In genomic region chr2:25998816-25999383, GRCh38 we compare ENCODE assay signal across 7 cellular contexts. TPM values are rescaled to one million over a fixed set of nuclear protein-coding genes. Genes with fewer than 3 reads are reported as not detected.
DNase-seq lines count a peak whose midpoint lies in the region; ATAC-seq, FAIRE-seq and TF ChIP-seq lines count a peak whose summit lies in the region.
"Not testable (repeated sequence)": the region's sequence is repeated elsewhere in the genome, so short reads cannot be mapped to it uniquely, and the experiment has no call there.

No MANE protein-coding gene starts in this region.

- TF ChIP-seq RAD21 in HCT116 (IDR thresholded peaks at IDR 0.05; ENCODE audit: low read depth); HepG2 (CRISPR knock-in tag; IDR thresholded peaks at IDR 0.05): not testable (repeated sequence)

- not testable (repeated sequence) for H3K36me3 Mint-ChIP-seq in Caco-2 (ENCODE audit: insufficient read depth, unreplicated experiment); activated T-helper 17 cell treated with anti-CD3 and anti-CD28 coated beads, Interleukin-2, amount 50 U/mL, for 72 hours (ENCODE audit: low read depth); dendritic cell treated with granulocyte-macrophage colony-stimulating factor and Interleukin-4, amounts not matched to agents 40 ng/mL and 50 ng/mL, for 4 days (ENCODE audit: low read depth)

- ATAC-seq in HCT116; activated T-helper 17 cell treated with anti-CD3 and anti-CD28 coated beads, Interleukin-2, amount 50 U/mL, for 72 hours (replicated peaks); HepG2; gastrocnemius medialis: not testable (repeated sequence)

- H3K4me3 ChIP-seq in Caco-2 (ENCODE audit: low read depth, low read length); HCT116 (replicated peaks in 1 of 2; ENCODE audit: low read depth in 1 of 2, low read length in 2 of 2); gastrocnemius medialis: not testable (repeated sequence)
- H3K4me3 ChIP-seq in HepG2 (replicated peaks in 1 of 3; ENCODE audit: insufficient read depth in 1 of 3, low read depth in 2 of 3, low read length in 3 of 3) = peak overlapping the region in 1 of 3 experiments; percentile 28; a peak in 1 of 6 replicates

- not testable (repeated sequence) for H3K27me3 Mint-ChIP-seq in Caco-2 (ENCODE audit: insufficient read depth, unreplicated experiment); activated T-helper 17 cell treated with anti-CD3 and anti-CD28 coated beads, Interleukin-2, amount 50 U/mL, for 72 hours; dendritic cell treated with granulocyte-macrophage colony-stimulating factor and Interleukin-4, amounts not matched to agents 40 ng/mL and 50 ng/mL, for 4 days

- intact Hi-C loops in Caco-2 (cut with micrococcal nuclease; ENCODE audit: unreplicated experiment); HCT116 (cut with micrococcal nuclease); dendritic cell treated with granulocyte-macrophage colony-stimulating factor and Interleukin-4, amounts not matched to agents 40 ng/mL and 50 ng/mL, for 4 days (cut with micrococcal nuclease); gastrocnemius medialis (cut with DNase I; ENCODE audit: low total_unique reads): not testable (repeated sequence)
- intact Hi-C loops in HepG2 (cut with micrococcal nuclease; ENCODE audit: unreplicated experiment) = loop anchor here (10.0 kb wide), 1 partner anchor 76 kb away; no protein-coding TSS in a partner anchor

- not testable (repeated sequence) for H3K9me2 ChIP-seq in HCT116 (ENCODE audit: insufficient read depth)

- H3K27ac ChIP-seq in HCT116 (ENCODE audit: low read depth, low read length); HepG2 (ENCODE audit: extremely low read length, insufficient read depth, low read length): not testable (repeated sequence)
- H3K27ac ChIP-seq in RWPE1 (peak overlapping the region; percentile 86), gastrocnemius medialis (peak overlapping the region; percentile 85 to 90 (median 88))

- TF ChIP-seq EP300 in HepG2 (IDR thresholded peaks at IDR 0.05; ENCODE audit: low read depth in 2 of 2, low read length in 2 of 2); HepG2 (CRISPR knock-in tag; IDR thresholded peaks at IDR 0.05; ENCODE audit: borderline replicate concordance): not testable (repeated sequence)

- peak overlapping the region; percentile 32 for H3K4me3 Mint-ChIP-seq in Caco-2 (ENCODE audit: unreplicated experiment)
- H3K4me3 Mint-ChIP-seq in activated T-helper 17 cell treated with anti-CD3 and anti-CD28 coated beads, Interleukin-2, amount 50 U/mL, for 72 hours; dendritic cell treated with granulocyte-macrophage colony-stimulating factor and Interleukin-4, amounts not matched to agents 40 ng/mL and 50 ng/mL, for 4 days: not testable (repeated sequence)

- H3K9me3 ChIP-seq in Caco-2; HCT116 (ENCODE audit: control insufficient read depth in 1 of 2, insufficient read depth in 1 of 2, low read depth in 1 of 2, low read length in 2 of 2); HepG2 (ENCODE audit: low read length); gastrocnemius medialis: not testable (repeated sequence)

- WGBS in HepG2 (ENCODE audit: low lambda C conversion rate) = 90% methylated on average over 13 of the region's 13 CpGs

- H3K4me1 Mint-ChIP-seq in Caco-2 (ENCODE audit: low read depth, unreplicated experiment) = peaks cover 51% of the 10 kb centered on the region
- not testable (repeated sequence) for H3K4me1 Mint-ChIP-seq in activated T-helper 17 cell treated with anti-CD3 and anti-CD28 coated beads, Interleukin-2, amount 50 U/mL, for 72 hours
- peaks cover 61% of the 10 kb centered on the region for H3K4me1 Mint-ChIP-seq in dendritic cell treated with granulocyte-macrophage colony-stimulating factor and Interleukin-4, amounts not matched to agents 40 ng/mL and 50 ng/mL, for 4 days (ENCODE audit: low read depth)

- H3K4me2 ChIP-seq in HCT116 (ENCODE audit: low read length) (peak overlapping the region; percentile 28; the same call in 1 of the 2 replicates), HepG2 (ENCODE audit: low read depth, low read length) (peak overlapping the region; percentile 63)

- RAD21 ChIA-PET in HCT116 (lab: Charles Lee; ENCODE audit: low non-redundant PET in 1 of 2, low total read pairs in 2 of 2, uncharacterized antibody in 2 of 2, unreplicated experiment in 2 of 2) = not testable (repeated sequence)

- not testable (repeated sequence) for H3K79me2 ChIP-seq in HCT116 (ENCODE audit: insufficient read depth, low read length); HepG2 (ENCODE audit: insufficient read depth, low read length)

- BruUV-seq in Caco-2 (replicated peaks; lab: Mats Ljungman, UMichigan); HCT116 (replicated peaks; lab: Mats Ljungman, UMichigan); HepG2 (replicated peaks; lab: Mats Ljungman, UMichigan): not testable (repeated sequence)

- H2AFZ ChIP-seq in HCT116 (ENCODE audit: low read depth, low read length, poor library complexity, severe bottlenecking); HepG2 (ENCODE audit: low read length): not testable (repeated sequence)

- in situ Hi-C loops in HepG2 (cut with HindIII; ENCODE audit: extremely low pct_ligation_motif_present, low pct_unique_long_range_greater_than_20kb) (loop anchor here (25.0 kb wide), 1 partner anchor 338 kb away; the partner anchor contains the start of genes ADGRF3 and SELENOI), gastrocnemius medialis (cut with MboI; ENCODE audit: low sequenced_read_pairs in 4 of 4) (loop anchor here in 2 of 4 donors (10.0 to 25.0 kb wide), 2 partner anchors 86 to 338 kb away; partner anchors contain the start of genes ADGRF3 (in 1 of the 2) and SELENOI (in 1 of the 2))

- DNase-seq in Caco-2; HCT116 (ENCODE audit: low read depth, low spot score); RWPE1 (ENCODE audit: low spot score); HepG2 (ENCODE audit: low spot score); gastrocnemius medialis: not testable (repeated sequence)

- not testable (repeated sequence) for FAIRE-seq in HepG2 (lab: Jason Lieb, UNC)

- H3K36me3 ChIP-seq in Caco-2 (ENCODE audit: control insufficient read depth, insufficient read depth, low read length); HCT116 (ENCODE audit: control insufficient read depth in 1 of 2, insufficient read depth in 2 of 2, low read length in 2 of 2); HepG2 (replicated peaks in 1 of 2; ENCODE audit: control insufficient read depth in 1 of 2, insufficient read depth in 2 of 2, low read length in 2 of 2); gastrocnemius medialis: not testable (repeated sequence)

- TF ChIP-seq CTCF in Caco-2 (IDR thresholded peaks at IDR 0.05; ENCODE audit: insufficient read depth in 1 of 2, low read depth in 1 of 2, low read length in 1 of 2, severe bottlenecking in 1 of 2, unreplicated experiment in 1 of 2); HCT116 (IDR thresholded peaks at IDR 0.05 in 2 of 3, conservative IDR thresholded peaks at IDR 0.05 in 1 of 3; ENCODE audit: borderline replicate concordance in 1 of 3, insufficient read depth in 1 of 3, low read depth in 2 of 3, low read length in 2 of 3); RWPE1 (conservative IDR thresholded peaks at IDR 0.05; ENCODE audit: low read depth); HepG2 (CRISPR knock-in tag; IDR thresholded peaks at IDR 0.05); gastrocnemius medialis (IDR thresholded peaks at IDR 0.05 in 4 of 5, conservative IDR thresholded peaks at IDR 0.05 in 1 of 5): not testable (repeated sequence)

- H3K27me3 ChIP-seq in Caco-2 (replicated peaks; ENCODE audit: control insufficient read depth, insufficient read depth, low read length); HCT116 (ENCODE audit: insufficient read depth, low read length); HepG2 (ENCODE audit: control insufficient read depth in 1 of 2, insufficient read depth in 2 of 2, low read length in 2 of 2); gastrocnemius medialis: not testable (repeated sequence)

- H3K9ac ChIP-seq in HCT116 (ENCODE audit: low read length); HepG2 (ENCODE audit: insufficient read depth, low read depth, low read length): not testable (repeated sequence)

- CTCF ChIA-PET in Caco-2 (lab: Charles Lee) (interaction anchor here (1.5 to 2.4 kb wide), 2 partner anchors 13 to 35 kb away, joined by 8 to 9 read pairs; partner anchors contain the start of gene RAB10), HCT116 (lab: Charles Lee) (interaction anchor here (1.0 kb wide), 1 partner anchor 10 kb away, joined by 3 read pairs; no protein-coding TSS in a partner anchor)
- CTCF ChIA-PET in RWPE1 (lab: Yijun Ruan, JAX); HepG2 (lab: Yijun Ruan, JAX; ENCODE audit: low intra/inter-chr PET ratio, low total read pairs): not testable (repeated sequence)

- not testable (repeated sequence) for H4K20me1 ChIP-seq in HCT116 (ENCODE audit: insufficient read depth); HepG2 (ENCODE audit: insufficient read depth, low read length)

- POLR2A ChIA-PET in Caco-2 (lab: Charles Lee) = interaction anchor here (0.6 kb wide), 1 partner anchor 36 kb away, joined by 3 read pairs; no protein-coding TSS in a partner anchor
- POLR2A ChIA-PET in HCT116 (lab: Charles Lee) = interaction anchor here (0.6 to 1.8 kb wide), 4 partner anchors 9 to 35 kb away, joined by 3 to 7 read pairs (median 4); partner anchors contain the start of gene RAB10
- POLR2A ChIA-PET in RWPE1 (lab: Yijun Ruan, JAX; ENCODE audit: low non-redundant PET) = not testable (repeated sequence)
- POLR2A ChIA-PET in HepG2 (lab: Yijun Ruan, JAX) = interaction anchor here (0.8 to 2.5 kb wide), 5 partner anchors 13 to 120 kb away, joined by 3 to 15 read pairs (median 4); partner anchors contain the start of genes ASXL2 and RAB10

- peak overlapping the region; percentile 95 for H3K27ac Mint-ChIP-seq in Caco-2 (ENCODE audit: unreplicated experiment)
- peak overlapping the region; percentile 65 for H3K27ac Mint-ChIP-seq in activated T-helper 17 cell treated with anti-CD3 and anti-CD28 coated beads, Interleukin-2, amount 50 U/mL, for 72 hours
- peak overlapping the region; percentile 96 for H3K27ac Mint-ChIP-seq in dendritic cell treated with granulocyte-macrophage colony-stimulating factor and Interleukin-4, amounts not matched to agents 40 ng/mL and 50 ng/mL, for 4 days

- not testable (repeated sequence) for TF ChIP-seq POLR2A in HCT116 (IDR thresholded peaks at IDR 0.05; ENCODE audit: borderline replicate concordance, extremely low read depth, insufficient read depth, insufficient read length); HepG2 (IDR thresholded peaks at IDR 0.05; ENCODE audit: insufficient read depth in 1 of 2, low read depth in 2 of 2, low read length in 2 of 2); gastrocnemius medialis (IDR thresholded peaks at IDR 0.05)

- H3K9me3 Mint-ChIP-seq in Caco-2 (ENCODE audit: unreplicated experiment); activated T-helper 17 cell treated with anti-CD3 and anti-CD28 coated beads, Interleukin-2, amount 50 U/mL, for 72 hours; dendritic cell treated with granulocyte-macrophage colony-stimulating factor and Interleukin-4, amounts not matched to agents 40 ng/mL and 50 ng/mL, for 4 days: not testable (repeated sequence)

- peaks cover 37% of the 10 kb centered on the region for H3K4me1 ChIP-seq in Caco-2
- H3K4me1 ChIP-seq in HCT116 (ENCODE audit: control insufficient read depth in 1 of 2, insufficient read depth in 2 of 2, low read length in 2 of 2) = peaks cover 20 to 55% of the 10 kb centered on the region in 2 experiments
- peaks cover 60% of the 10 kb centered on the region for H3K4me1 ChIP-seq in HepG2 (ENCODE audit: insufficient read depth, low read length)
- peaks cover 24 to 28% of the 10 kb centered on the region in 2 donors for H3K4me1 ChIP-seq in gastrocnemius medialis

RNA-seq across cellular contexts. Expression of gene KIF3C, which starts 16.6 kb away (rescaled TPM):
- total RNA-seq in Caco-2 (2022) (7.1 and 9.2 TPM in 2 replicates), HCT116 (2021; ENCODE audit: unreplicated experiment) (5.4 TPM), HepG2 (2016; rRNA removed; fragmentation: Illumina TruSeq; extraction: Trizol) (3.4 and 3.6 TPM in 2 replicates), gastrocnemius medialis (1 to 10 TPM; 1.1 to 4.4 (median 2.1) TPM)
- polyA plus RNA-seq in HCT116 (2012) = 4.6 and 6.3 TPM in 2 replicates
- total RNA-seq in activated T-helper 17 cell treated with anti-CD3 and anti-CD28 coated beads, Interleukin-2, amount 50 U/mL, for 72 hours = 1 to 10 TPM; 3.0 to 3.4 TPM
- 2.6 and 3.1 TPM in 2 replicates for total RNA-seq in HepG2 (2016; cell fraction: cytosol; rRNA removed; fragmentation: Illumina TruSeq; extraction: Trizol; ENCODE audit: low read depth)
- 3.3 and 4.2 TPM in 2 replicates for total RNA-seq in HepG2 (2016; cell fraction: insoluble cytoplasmic fraction; rRNA removed; fragmentation: Illumina TruSeq; extraction: Trizol)
- 6.0 and 7.0 TPM in 2 replicates for total RNA-seq in HepG2 (2016; cell fraction: membrane; rRNA removed; fragmentation: Illumina TruSeq; extraction: Trizol)
- 3.7 TPM in 2 replicates for total RNA-seq in HepG2 (2016; cell fraction: nucleus; rRNA removed; fragmentation: Illumina TruSeq; extraction: Trizol)
- 4.8 and 4.9 TPM in 2 replicates for polyA plus RNA-seq in HepG2 (2011; rRNA removed)
- polyA plus RNA-seq in HepG2 (2011; cell fraction: cytosol; rRNA removed) = 3.8 and 4.0 TPM in 2 replicates
- polyA plus RNA-seq in HepG2 (2011; cell fraction: nucleus; rRNA removed) = 3.6 and 4.6 TPM in 2 replicates
- 7.3 and 11.4 TPM in 2 replicates for polyA plus RNA-seq in HepG2 (2012)
- polyA plus RNA-seq in HepG2 (2016; cell fraction: cytosol; fragmentation: Illumina TruSeq; extraction: Trizol; ENCODE audit: low read depth) = 2.1 and 2.7 TPM in 2 replicates
- polyA plus RNA-seq in HepG2 (2016; cell fraction: insoluble cytoplasmic fraction; fragmentation: Illumina TruSeq; extraction: Trizol; ENCODE audit: low read depth) = 3.7 and 4.9 TPM in 2 replicates
- polyA plus RNA-seq in HepG2 (2016; cell fraction: membrane; fragmentation: Illumina TruSeq; extraction: Trizol; ENCODE audit: low read depth) = 6.1 and 6.3 TPM in 2 replicates
- polyA plus RNA-seq in HepG2 (2016; cell fraction: nucleus; fragmentation: Illumina TruSeq; extraction: Trizol; ENCODE audit: insufficient read depth, low read depth) = 4.6 and 4.7 TPM in 2 replicates
- 2.6 and 8.0 TPM in 2 replicates for polyA minus RNA-seq in HepG2 (2011; rRNA and poly(A)+ RNA removed; ENCODE audit: low replicate concordance)
- 3.7 and 5.7 TPM in 2 replicates for polyA minus RNA-seq in HepG2 (2011; cell fraction: cytosol; rRNA and poly(A)+ RNA removed)
- 5.5 and 7.8 TPM in 2 replicates for polyA minus RNA-seq in HepG2 (2011; cell fraction: nucleus; rRNA and poly(A)+ RNA removed)

RNA-seq across cellular contexts. Expression of gene RAB10, which starts 35.0 kb away (rescaled TPM):
- 203 and 213 TPM in 2 replicates for total RNA-seq in Caco-2 (2022)
- total RNA-seq in HCT116 (2021; ENCODE audit: unreplicated experiment) = 167 TPM
- polyA plus RNA-seq in HCT116 (2012) = 107 and 113 TPM in 2 replicates
- 100 to 1,000 TPM in 1 of 2 donors, 10 to 100 TPM in 1; 68.5 to 107 TPM for total RNA-seq in activated T-helper 17 cell treated with anti-CD3 and anti-CD28 coated beads, Interleukin-2, amount 50 U/mL, for 72 hours
- total RNA-seq in HepG2 (2016; rRNA removed; fragmentation: Illumina TruSeq; extraction: Trizol) = 106 and 120 TPM in 2 replicates
- total RNA-seq in HepG2 (2016; cell fraction: cytosol; rRNA removed; fragmentation: Illumina TruSeq; extraction: Trizol; ENCODE audit: low read depth) = 19.3 and 24.2 TPM in 2 replicates
- total RNA-seq in HepG2 (2016; cell fraction: insoluble cytoplasmic fraction; rRNA removed; fragmentation: Illumina TruSeq; extraction: Trizol) = 113 and 116 TPM in 2 replicates
- total RNA-seq in HepG2 (2016; cell fraction: membrane; rRNA removed; fragmentation: Illumina TruSeq; extraction: Trizol) = 40.0 and 43.5 TPM in 2 replicates
- total RNA-seq in HepG2 (2016; cell fraction: nucleus; rRNA removed; fragmentation: Illumina TruSeq; extraction: Trizol) = 72.2 and 76.5 TPM in 2 replicates
- 39.0 and 48.2 TPM in 2 replicates for polyA plus RNA-seq in HepG2 (2011; rRNA removed)
- 33.3 and 40.9 TPM in 2 replicates for polyA plus RNA-seq in HepG2 (2011; cell fraction: cytosol; rRNA removed)
- 28.6 and 31.9 TPM in 2 replicates for polyA plus RNA-seq in HepG2 (2011; cell fraction: nucleus; rRNA removed)
- 98.5 and 102 TPM in 2 replicates for polyA plus RNA-seq in HepG2 (2012)
- polyA plus RNA-seq in HepG2 (2016; cell fraction: cytosol; fragmentation: Illumina TruSeq; extraction: Trizol; ENCODE audit: low read depth) = 18.0 and 27.8 TPM in 2 replicates
- 113 and 118 TPM in 2 replicates for polyA plus RNA-seq in HepG2 (2016; cell fraction: insoluble cytoplasmic fraction; fragmentation: Illumina TruSeq; extraction: Trizol; ENCODE audit: low read depth)
- polyA plus RNA-seq in HepG2 (2016; cell fraction: membrane; fragmentation: Illumina TruSeq; extraction: Trizol; ENCODE audit: low read depth) = 28.6 and 39.1 TPM in 2 replicates
- polyA plus RNA-seq in HepG2 (2016; cell fraction: nucleus; fragmentation: Illumina TruSeq; extraction: Trizol; ENCODE audit: insufficient read depth, low read depth) = 112 and 122 TPM in 2 replicates
- polyA minus RNA-seq in HepG2 (2011; rRNA and poly(A)+ RNA removed; ENCODE audit: low replicate concordance) = 42.7 and 61.6 TPM in 2 replicates
- polyA minus RNA-seq in HepG2 (2011; cell fraction: cytosol; rRNA and poly(A)+ RNA removed) = 82.0 and 98.0 TPM in 2 replicates
- 46.1 and 55.2 TPM in 2 replicates for polyA minus RNA-seq in HepG2 (2011; cell fraction: nucleus; rRNA and poly(A)+ RNA removed)
- 100 to 1,000 TPM; 138 to 234 (median 168) TPM for total RNA-seq in gastrocnemius medialis
